Comparison of ENCODE assay signal across 29 cellular contexts in genomic region chr5:54205918-54206317, GRCh38.
"Had no signal": no experiment of that assay in that cellular context is flagged by ENCODE, and none has a peak within 500 bp of the region (broad histone marks: within the 10 kb centered on the region; RNA-seq: fewer than 3 reads in every experiment).

No MANE protein-coding gene starts in this region.

- FAIRE-seq: keratinocyte had no signal

- H3K4me1 ChIP-seq: left lung, right atrium auricular region, right lobe of liver, testis, thyroid gland, transverse colon, upper lobe of left lung, vagina had no signal

- H3K36me3 ChIP-seq: left lung, lower lobe of right lung, neural progenitor cell, neutrophil, right atrium auricular region, right lobe of liver, stomach, thyroid gland, transverse colon, upper lobe of left lung, vagina had no signal

- H3K9me3 ChIP-seq: neutrophil, right lobe of liver, stomach, testis, thyroid gland, transverse colon, vagina had no signal

- H2AFZ ChIP-seq: neural progenitor cell had no signal

- H3K27me3 ChIP-seq: left lung, neural progenitor cell, neutrophil, right atrium auricular region, right lobe of liver, stomach, testis, thyroid gland, transverse colon, upper lobe of left lung, vagina had no signal

- H3K27ac ChIP-seq: left lung, lower lobe of right lung, neural progenitor cell, neutrophil, right atrium auricular region, stomach, testis, thyroid gland, transverse colon, upper lobe of left lung, vagina had no signal

- H3K4me3 ChIP-seq: left lung, lower lobe of right lung, neural progenitor cell, right atrium auricular region, right lobe of liver, smooth muscle cell, stomach, testis, thyroid gland, transverse colon, upper lobe of left lung, vagina had no signal

- H3K4me2 ChIP-seq: neural progenitor cell, smooth muscle cell had no signal

- ATAC-seq: left cardiac atrium; left lung; lower lobe of right lung; natural killer cell; stimulated activated naive CD8-positive, alpha-beta T cell treated with anti-CD3 and anti-CD28 coated beads, Interleukin-15, Interleukin-2, amounts not matched to agents 100 U/mL and 50 U/mL, for 24 hours had no signal

- DNase-seq: hippocampal formation; kidney glomerular epithelial cell; left cardiac atrium; left lung; lower lobe of right lung; mammary epithelial cell; mesenchymal stem cell; naive B cell; natural killer cell; nephron progenitor cell; occipital lobe; right lobe of liver; stimulated activated CD4-positive, alpha-beta T cell treated with anti-CD3 and anti-CD28 coated beads, Interleukin-1b, Interleukin-23, amount 100 ng/mL, for 48 hours; stimulated activated CD4-positive, alpha-beta T cell treated with anti-CD3 and anti-CD28 coated beads, Interleukin-2, amount 100 ng/mL, for 48 hours; stimulated activated CD4-positive, alpha-beta T cell treated with anti-CD3 and anti-CD28 coated beads, Interleukin-4, amount 100 ng/mL, for 4 hours; stimulated activated CD8-positive, alpha-beta memory T cell treated with anti-CD3 and anti-CD28 coated beads, Interleukin-4, amount 100 ng/mL, for 48 hours; stimulated activated naive B cell treated with anti-CD40 and anti-IgM and Interleukin-4, amounts not matched to agents 10 μg/mL and 1 μg/mL and 100 μg/mL, for 72 hours; stimulated activated naive CD8-positive, alpha-beta T cell treated with anti-CD3 and anti-CD28 coated beads, Interleukin-15, Interleukin-2, amounts not matched to agents 100 U/mL and 50 U/mL, for 24 hours; stomach; testis; thyroid gland; transverse colon; upper lobe of left lung had no signal

- H3K9ac ChIP-seq: neural progenitor cell had no signal
